Comparison of ENCODE assay signal across 12 cellular contexts in the genomic region with DNA sequence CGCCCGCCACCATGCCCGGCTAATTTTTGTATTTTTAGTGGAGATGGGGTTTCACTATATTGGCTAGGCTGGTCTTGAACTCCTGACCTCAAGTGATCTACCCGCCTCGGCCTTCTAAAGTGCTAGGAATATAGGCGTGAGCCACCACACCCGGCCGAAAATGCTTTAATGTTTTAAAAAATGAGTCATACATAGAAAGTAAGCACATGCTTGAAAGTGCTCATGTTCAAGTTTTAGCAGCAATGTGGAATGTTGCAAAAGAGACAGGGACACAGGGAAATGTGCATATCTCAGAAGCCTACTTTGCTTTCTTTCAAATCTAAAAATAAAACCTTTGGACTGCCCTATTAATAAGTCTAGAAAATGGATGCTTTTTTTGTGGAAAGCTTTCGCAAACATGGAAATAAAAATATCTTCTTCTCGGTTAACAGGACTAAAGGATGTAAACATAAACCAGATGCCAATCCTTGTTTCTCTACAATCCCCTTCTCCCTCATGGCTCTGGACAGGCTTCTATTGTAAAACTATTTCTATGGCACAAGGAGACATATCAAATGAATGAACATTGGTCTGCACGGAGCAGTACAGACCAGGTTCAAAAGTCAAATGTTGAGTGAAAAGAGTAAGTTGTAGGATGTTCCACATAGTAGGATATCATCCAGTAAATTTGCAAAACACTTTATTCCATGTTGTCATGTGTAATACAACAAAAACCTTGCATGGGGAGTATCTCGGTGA. TPM values are rescaled to one million over a fixed set of nuclear protein-coding genes. Genes with fewer than 3 reads are reported as not detected.
DNase-seq lines count a peak whose midpoint lies in the region; ATAC-seq and TF ChIP-seq lines count a peak whose summit lies in the region.
"Had no signal": no experiment of that assay in that cellular context is flagged by ENCODE, and none has a peak within 500 bp of the region (broad histone marks: within the 10 kb centered on the region; RNA-seq: fewer than 3 reads in every experiment).

No MANE protein-coding gene starts in this region.

- TF ChIP-seq CTCF in CD4-positive, alpha-beta T cell (IDR thresholded peaks at IDR 0.05): no peak
- TF ChIP-seq CTCF in natural killer cell (IDR thresholded peaks at IDR 0.05): no peak
- no peak for TF ChIP-seq CTCF in Calu3 (IDR thresholded peaks at IDR 0.05; ENCODE audit: unreplicated experiment)

- no TSS peak for BruUV-seq in Calu3 (replicated peaks; lab: Mats Ljungman, UMichigan)

- peak overlapping the region; percentile 78 for H3K27ac Mint-ChIP-seq in CD4-positive, alpha-beta T cell
- H3K27ac Mint-ChIP-seq in natural killer cell: peak overlapping the region; percentile 81 to 82
- no peak overlapping the region for H3K27ac Mint-ChIP-seq in Calu3 (ENCODE audit: unreplicated experiment)

- H3K27me3 ChIP-seq in CD4-positive, alpha-beta T cell (ENCODE audit: control insufficient read depth, insufficient read depth, low read length): no peaks in the 10 kb centered on the region

- H3K9me3 ChIP-seq in CD4-positive, alpha-beta T cell (ENCODE audit: control insufficient read depth, low read length): no peaks in the 10 kb centered on the region
- H3K9me3 ChIP-seq: thoracic aorta had no signal

- H3K9me3 Mint-ChIP-seq in CD4-positive, alpha-beta T cell: no peaks in the 10 kb centered on the region
- no peaks in the 10 kb centered on the region for H3K9me3 Mint-ChIP-seq in natural killer cell
- H3K9me3 Mint-ChIP-seq in Calu3 (ENCODE audit: low read depth, unreplicated experiment): no peaks in the 10 kb centered on the region

- H3K36me3 Mint-ChIP-seq in CD4-positive, alpha-beta T cell (ENCODE audit: low read depth): peaks cover 46% of the 10 kb centered on the region
- H3K36me3 Mint-ChIP-seq in natural killer cell: no peaks in the 10 kb centered on the region
- peaks cover 37% of the 10 kb centered on the region for H3K36me3 Mint-ChIP-seq in Calu3 (ENCODE audit: insufficient read depth, unreplicated experiment)

- DNase-seq in CD4-positive, alpha-beta T cell: no peak
- DNase-seq in M059J (ENCODE audit: low read depth) (peak; percentile 52), dedifferentiated amniotic fluid mesenchymal stem cell (ENCODE audit: extremely low spot score) (peak; percentile 28), natural killer cell (no peak), amygdala (lab: John Stamatoyannopoulos, UW) (no peak), Calu3 (no peak), NCI-H1436 treated with DMSO at 0.1 percent for 48 hours (lab: John Stamatoyannopoulos, UW) (no peak)
- DNase-seq: NCI-H2029 treated with DMSO at 0.1 percent for 48 hours, WERI-Rb-1 had no signal

- H3K4me3 Mint-ChIP-seq in CD4-positive, alpha-beta T cell: no peak overlapping the region
- peak overlapping the region; percentile 45 for H3K4me3 Mint-ChIP-seq in natural killer cell
- no peak overlapping the region for H3K4me3 Mint-ChIP-seq in Calu3 (ENCODE audit: low read depth, unreplicated experiment)

- POLR2A ChIA-PET in CD4-positive, alpha-beta T cell (lab: Charles Lee): no interaction called here

- H3K4me1 Mint-ChIP-seq in CD4-positive, alpha-beta T cell (ENCODE audit: low read depth): peaks cover 34% of the 10 kb centered on the region
- peaks cover 31 to 34% of the 10 kb centered on the region in 2 donors for H3K4me1 Mint-ChIP-seq in natural killer cell
- H3K4me1 Mint-ChIP-seq in Calu3 (ENCODE audit: low read depth, unreplicated experiment): peaks cover 10% of the 10 kb centered on the region

- no peaks in the 10 kb centered on the region for H3K27me3 Mint-ChIP-seq in CD4-positive, alpha-beta T cell
- peaks cover 0 to under 1% of the 10 kb centered on the region in 2 donors for H3K27me3 Mint-ChIP-seq in natural killer cell (ENCODE audit: low read depth in 2 of 2)
- no peaks in the 10 kb centered on the region for H3K27me3 Mint-ChIP-seq in Calu3 (ENCODE audit: unreplicated experiment)

- no peak for ATAC-seq in CD4-positive, alpha-beta T cell (ENCODE audit: poor library complexity)
- ATAC-seq in natural killer cell (peak in 2 of 3 donors; percentile 22 to 36), GM18511 (IDR thresholded peaks at IDR 0.05; ENCODE audit: unreplicated experiment) (no peak)
- ATAC-seq: GM12878 had no signal

- CTCF ChIA-PET in CD4-positive, alpha-beta T cell (lab: Charles Lee): interaction anchor here (1.2 kb wide), 1 partner anchor 10 kb away, joined by 5 read pairs; no protein-coding TSS in a partner anchor
- CTCF ChIA-PET in Calu3 (lab: Charles Lee): no interaction called here

- no peak overlapping the region for H3K27ac ChIP-seq in CD4-positive, alpha-beta T cell (ENCODE audit: low read depth, low read length)
- H3K27ac ChIP-seq: WERI-Rb-1 had no signal

- intact Hi-C loops in CD4-positive, alpha-beta T cell (cut with DNase I, micrococcal nuclease): no loop called here
- intact Hi-C loops in natural killer cell (cut with micrococcal nuclease) (no loop called here), Calu3 (cut with micrococcal nuclease; ENCODE audit: unreplicated experiment) (no loop called here)

RNA-seq across cellular contexts. Expression of gene MECP2, which starts 15.0 kb away (rescaled TPM):
- 100 to 1,000 TPM; 120 to 133 TPM for total RNA-seq in CD4-positive, alpha-beta T cell
- 53.9 and 61.4 TPM in 2 replicates for total RNA-seq in M059J (2014; rRNA removed; shearing (Covaris generic))
- 100 to 1,000 TPM; 177 to 198 (median 182) TPM for total RNA-seq in natural killer cell
- total RNA-seq in Calu3 (2022): 64.3 and 69.9 TPM in 2 replicates

Comparison
In these comparisons a context has a peak if more than half of its experiments do, and no peak if none do; other contexts are left out.
1. ATAC-seq: peak in natural killer cell (2 of 3); none in CD4-positive, alpha-beta T cell (single experiment) and GM18511 (single experiment).
2. DNase-seq: peak in M059J (single experiment) and dedifferentiated amniotic fluid mesenchymal stem cell (single experiment); none in CD4-positive, alpha-beta T cell (0 of 10), natural killer cell (single experiment), amygdala (0 of 56), Calu3 (single experiment) and NCI-H1436 treated with DMSO at 0.1 percent for 48 hours (single experiment).